ENCODE assay signal across 39 cellular contexts in the genomic region with DNA sequence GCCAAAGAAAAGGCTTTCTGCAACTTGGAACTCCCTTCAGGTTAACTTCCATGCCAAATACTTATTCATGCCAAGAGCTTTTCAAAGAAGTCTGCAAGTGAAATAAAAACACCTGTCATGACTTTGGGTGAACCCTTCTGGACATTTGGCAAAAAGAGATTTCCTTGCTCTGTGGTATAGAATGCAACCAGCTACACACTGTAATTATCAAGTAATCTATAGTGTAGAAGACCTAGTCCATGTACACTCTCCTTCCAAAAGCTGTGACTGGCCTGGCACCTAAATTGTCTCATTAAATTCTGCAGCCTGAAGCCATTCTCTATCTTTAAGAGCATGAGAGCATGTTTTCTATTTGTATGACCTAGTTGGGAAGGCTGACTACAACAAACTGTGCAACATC.
"Had no signal": no experiment of that assay in that cellular context is flagged by ENCODE, and none has a peak within 500 bp of the region (broad histone marks: within the 10 kb centered on the region; RNA-seq: fewer than 3 reads in every experiment).

No MANE protein-coding gene starts in this region.

- H3K4me1 Mint-ChIP-seq: activated CD4-positive, alpha-beta memory T cell treated with anti-CD3 and anti-CD28 coated beads, Interleukin-2, amount 10 ng/mL, durations not matched to agents 7 days and 5 days; activated CD4-positive, alpha-beta T cell treated with anti-CD3 and anti-CD28 coated beads for 36 hours; activated CD4-positive, alpha-beta T cell treated with anti-CD3 and anti-CD28 coated beads, Interleukin-2, amount 10 ng/mL, durations not matched to agents 7 days and 5 days; activated naive CD4-positive, alpha-beta T cell treated with anti-CD3 and anti-CD28 coated beads, Interleukin-2, amount 10 ng/mL, durations not matched to agents 7 days and 5 days; activated naive CD4-positive, alpha-beta T cell treated with anti-CD3 and anti-CD28 coated beads, Interleukin-2, amount 50 U/mL, for 24 hours; activated naive CD8-positive, alpha-beta T cell treated with anti-CD3 and anti-CD28 coated beads, Interleukin-2, amount 10 ng/mL, durations not matched to agents 7 days and 5 days; activated naive CD8-positive, alpha-beta T cell treated with anti-CD3 and anti-CD28 coated beads, Interleukin-2, amount 50 U/mL, for 24 hours; brain; central memory CD8-positive, alpha-beta T cell; WTC11 had no signal

- DNase-seq: activated CD4-positive, alpha-beta memory T cell treated with anti-CD3 and anti-CD28 coated beads, Interleukin-2, amount 10 ng/mL, durations not matched to agents 7 days and 5 days; activated CD4-positive, alpha-beta T cell treated with anti-CD3 and anti-CD28 coated beads for 1 hour; activated CD4-positive, alpha-beta T cell treated with anti-CD3 and anti-CD28 coated beads for 36 hours; activated CD4-positive, alpha-beta T cell treated with anti-CD3 and anti-CD28 coated beads for 48 hours; activated CD4-positive, alpha-beta T cell treated with anti-CD3 and anti-CD28 coated beads, Interleukin-2, amount 10 ng/mL, durations not matched to agents 7 days and 5 days; activated CD4-positive, alpha-beta T cell treated with anti-CD3 and anti-CD28 coated beads, Interleukin-2, amount 50 U/mL, for 48 hours; activated CD4-positive, CD25-positive, alpha-beta regulatory T cell; activated CD8-positive, alpha-beta memory T cell treated with anti-CD3 and anti-CD28 coated beads, Interleukin-2, amount 50 U/mL, for 4 hours; activated effector memory CD4-positive, alpha-beta T cell treated with Interleukin-2 at 50 U/mL for 16 hours; activated gamma-delta T cell; activated naive CD4-positive, alpha-beta T cell treated with anti-CD3 and anti-CD28 coated beads, Interleukin-2, amount 10 ng/mL, durations not matched to agents 7 days and 5 days; activated naive CD4-positive, alpha-beta T cell treated with Interleukin-2 at 50 U/mL for 16 hours; activated naive CD8-positive, alpha-beta T cell treated with anti-CD3 and anti-CD28 coated beads, Interleukin-2, amount 10 ng/mL, durations not matched to agents 7 days and 5 days; activated naive CD8-positive, alpha-beta T cell treated with anti-CD3 and anti-CD28 coated beads, Interleukin-2, amount 50 U/mL, for 24 hours; activated T-cell treated with anti-CD3 and anti-CD28 coated beads for 4 hours; activated T-cell treated with anti-CD3 and anti-CD28 coated beads, Interleukin-2, amount 50 U/mL, for 1 hour; activated T-cell treated with anti-CD3 and anti-CD28 coated beads, Interleukin-2, amount 50 U/mL, for 4 hours; activated T-cell treated with anti-CD3 and anti-CD28 coated beads, Interleukin-2, amount 50 U/mL, for 72 hours; amygdala; anterior cingulate cortex; caudate nucleus; cerebellar nuclear complex; SW 1271; T-helper 1 cell; T-helper 2 cell; T-helper 9 cell; WERI-Rb-1 had no signal

- H3K9me3 Mint-ChIP-seq: activated CD4-positive, alpha-beta T cell treated with anti-CD3 and anti-CD28 coated beads, Interleukin-2, amount 10 ng/mL, durations not matched to agents 7 days and 5 days; activated T-helper 1 cell treated with anti-CD3 and anti-CD28 coated beads, Interleukin-12 subunit alpha, Interleukin-12 subunit beta, Interleukin-2, Interleukin-4 antibody, amounts not matched to agents 30 ng/mL and 10 ng/mL and 1 ng/mL, durations not matched to agents 14 hours and 24 hours and 36 hours; T-helper 1 cell treated with Interleukin-12 subunit alpha and Interleukin-12 subunit beta and Interleukin-4 antibody, amounts not matched to agents 30 μg/mL and 1 μg/mL, for 36 hours; T-helper 2 cell treated with Interferon-gamma antibody and Interleukin-4, amounts not matched to agents 5 μg/mL and 100 μg/mL, for 36 hours had no signal

- H3K36me3 Mint-ChIP-seq: activated naive CD4-positive, alpha-beta T cell treated with anti-CD3 and anti-CD28 coated beads, Interleukin-2, amount 10 ng/mL, durations not matched to agents 7 days and 5 days; activated naive CD4-positive, alpha-beta T cell treated with anti-CD3 and anti-CD28 coated beads, Interleukin-2, amount 50 U/mL, for 24 hours; activated naive CD8-positive, alpha-beta T cell; activated naive CD8-positive, alpha-beta T cell treated with anti-CD3 and anti-CD28 coated beads, Interleukin-2, amount 10 ng/mL, durations not matched to agents 7 days and 5 days; brain; WTC11 had no signal

- H3K4me1 ChIP-seq: ascending aorta had no signal

- H3K27ac Mint-ChIP-seq: activated CD4-positive, alpha-beta memory T cell treated with anti-CD3 and anti-CD28 coated beads, Interleukin-2, amount 10 ng/mL, durations not matched to agents 7 days and 5 days; activated CD4-positive, alpha-beta T cell treated with anti-CD3 and anti-CD28 coated beads for 36 hours; activated CD4-positive, alpha-beta T cell treated with anti-CD3 and anti-CD28 coated beads, Interleukin-2, amount 10 ng/mL, durations not matched to agents 7 days and 5 days; activated naive CD4-positive, alpha-beta T cell treated with anti-CD3 and anti-CD28 coated beads, Interleukin-2, amount 10 ng/mL, durations not matched to agents 7 days and 5 days; activated naive CD4-positive, alpha-beta T cell treated with anti-CD3 and anti-CD28 coated beads, Interleukin-2, amount 50 U/mL, for 24 hours; activated naive CD8-positive, alpha-beta T cell; activated naive CD8-positive, alpha-beta T cell treated with anti-CD3 and anti-CD28 coated beads, Interleukin-2, amount 10 ng/mL, durations not matched to agents 7 days and 5 days; activated naive CD8-positive, alpha-beta T cell treated with anti-CD3 and anti-CD28 coated beads, Interleukin-2, amount 50 U/mL, for 24 hours; activated T-cell treated with anti-CD3 and anti-CD28 coated beads, Interleukin-2, amount 50 U/mL, for 72 hours; activated T-helper 1 cell treated with anti-CD3 and anti-CD28 coated beads, Interleukin-12 subunit alpha, Interleukin-12 subunit beta, Interleukin-2, Interleukin-4 antibody, amounts not matched to agents 30 ng/mL and 10 ng/mL and 1 ng/mL, durations not matched to agents 14 hours and 24 hours and 36 hours; activated T-helper 2 cell treated with anti-CD3 and anti-CD28 coated beads, Interferon-gamma antibody, Interleukin-2, Interleukin-4, amounts not matched to agents 10 μg/mL and 5 μg/mL and 100 μg/mL, durations not matched to agents 14 hours and 24 hours and 36 hours; brain; T-helper 1 cell treated with Interleukin-12 subunit alpha and Interleukin-12 subunit beta and Interleukin-4 antibody, amounts not matched to agents 30 μg/mL and 1 μg/mL, for 36 hours; T-helper 2 cell treated with Interferon-gamma antibody and Interleukin-4, amounts not matched to agents 5 μg/mL and 100 μg/mL, for 36 hours; WTC11 had no signal

- H3K36me3 ChIP-seq: ascending aorta, cardiac muscle cell, WERI-Rb-1 had no signal

- H3K27me3 Mint-ChIP-seq: activated CD4-positive, alpha-beta memory T cell treated with anti-CD3 and anti-CD28 coated beads, Interleukin-2, amount 10 ng/mL, durations not matched to agents 7 days and 5 days; activated CD4-positive, alpha-beta T cell treated with anti-CD3 and anti-CD28 coated beads for 36 hours; activated CD4-positive, alpha-beta T cell treated with anti-CD3 and anti-CD28 coated beads, Interleukin-2, amount 10 ng/mL, durations not matched to agents 7 days and 5 days; activated naive CD4-positive, alpha-beta T cell treated with anti-CD3 and anti-CD28 coated beads, Interleukin-2, amount 10 ng/mL, durations not matched to agents 7 days and 5 days; activated naive CD4-positive, alpha-beta T cell treated with anti-CD3 and anti-CD28 coated beads, Interleukin-2, amount 50 U/mL, for 24 hours; activated naive CD8-positive, alpha-beta T cell; activated naive CD8-positive, alpha-beta T cell treated with anti-CD3 and anti-CD28 coated beads, Interleukin-2, amount 10 ng/mL, durations not matched to agents 7 days and 5 days; activated naive CD8-positive, alpha-beta T cell treated with anti-CD3 and anti-CD28 coated beads, Interleukin-2, amount 50 U/mL, for 24 hours; brain; central memory CD8-positive, alpha-beta T cell had no signal

- ATAC-seq: activated CD4-positive, alpha-beta T cell treated with anti-CD3 and anti-CD28 coated beads for 36 hours; activated CD4-positive, CD25-positive, alpha-beta regulatory T cell treated with anti-CD3 and anti-CD28 coated beads, Interleukin-2, amount 50 U/mL, for 24 hours; activated naive CD8-positive, alpha-beta T cell treated with anti-CD3 and anti-CD28 coated beads, Interleukin-2, amount 50 U/mL, for 24 hours; activated T-cell treated with anti-CD3 and anti-CD28 coated beads, Interleukin-2, amount 50 U/mL, for 4 hours; activated T-cell treated with anti-CD3 and anti-CD28 coated beads, Interleukin-2, amount 50 U/mL, for 72 hours; WTC11 had no signal

- H3K4me3 Mint-ChIP-seq: activated CD4-positive, alpha-beta memory T cell treated with anti-CD3 and anti-CD28 coated beads, Interleukin-2, amount 10 ng/mL, durations not matched to agents 7 days and 5 days; activated CD4-positive, alpha-beta T cell treated with anti-CD3 and anti-CD28 coated beads for 36 hours; activated CD4-positive, alpha-beta T cell treated with anti-CD3 and anti-CD28 coated beads, Interleukin-2, amount 10 ng/mL, durations not matched to agents 7 days and 5 days; activated naive CD4-positive, alpha-beta T cell treated with anti-CD3 and anti-CD28 coated beads, Interleukin-2, amount 10 ng/mL, durations not matched to agents 7 days and 5 days; activated naive CD4-positive, alpha-beta T cell treated with anti-CD3 and anti-CD28 coated beads, Interleukin-2, amount 50 U/mL, for 24 hours; activated naive CD8-positive, alpha-beta T cell; activated naive CD8-positive, alpha-beta T cell treated with anti-CD3 and anti-CD28 coated beads, Interleukin-2, amount 10 ng/mL, durations not matched to agents 7 days and 5 days; activated naive CD8-positive, alpha-beta T cell treated with anti-CD3 and anti-CD28 coated beads, Interleukin-2, amount 50 U/mL, for 24 hours; activated T-cell treated with anti-CD3 and anti-CD28 coated beads, Interleukin-2, amount 50 U/mL, for 4 hours; activated T-cell treated with anti-CD3 and anti-CD28 coated beads, Interleukin-2, amount 50 U/mL, for 72 hours; activated T-helper 1 cell treated with anti-CD3 and anti-CD28 coated beads, Interleukin-12 subunit alpha, Interleukin-12 subunit beta, Interleukin-2, Interleukin-4 antibody, amounts not matched to agents 30 ng/mL and 10 ng/mL and 1 ng/mL, durations not matched to agents 14 hours and 24 hours and 36 hours; brain; central memory CD8-positive, alpha-beta T cell; T-helper 1 cell treated with Interleukin-12 subunit alpha and Interleukin-12 subunit beta and Interleukin-4 antibody, amounts not matched to agents 30 μg/mL and 1 μg/mL, for 36 hours; T-helper 2 cell treated with Interferon-gamma antibody and Interleukin-4, amounts not matched to agents 5 μg/mL and 100 μg/mL, for 36 hours; WTC11 had no signal

- H3K9me3 ChIP-seq: ascending aorta had no signal

- H3K4me3 ChIP-seq: ascending aorta, cardiac muscle cell had no signal

- H3K27me3 ChIP-seq: ascending aorta, cardiac muscle cell had no signal

- H3K27ac ChIP-seq: ascending aorta, cardiac muscle cell, WERI-Rb-1 had no signal
